Comparison of ENCODE assay signal across 18 cellular contexts in genomic region chr3:105832618-105833017, GRCh38. TPM values are rescaled to one million over a fixed set of nuclear protein-coding genes. Genes with fewer than 3 reads are reported as not detected.
DNase-seq lines count a peak whose midpoint lies in the region; ATAC-seq, FAIRE-seq and TF ChIP-seq lines count a peak whose summit lies in the region.
"Had no signal": no experiment of that assay in that cellular context is flagged by ENCODE, and none has a peak within 500 bp of the region (broad histone marks: within the 10 kb centered on the region; RNA-seq: fewer than 3 reads in every experiment).

No MANE protein-coding gene starts in this region.

- CTCF ChIA-PET in CD8-positive, alpha-beta T cell (lab: Charles Lee): no interaction called here
- CTCF ChIA-PET in activated CD8-positive, alpha-beta T cell treated with anti-CD3 and anti-CD28 coated beads for 36 hours (lab: Charles Lee): no interaction called here

- H3K9me3 ChIP-seq in CD8-positive, alpha-beta T cell (ENCODE audit: low read length): no peaks in the 10 kb centered on the region
- H3K9me3 ChIP-seq in small intestine (ENCODE audit: control insufficient read depth, low read depth) (no peaks in the 10 kb centered on the region), WERI-Rb-1 (ENCODE audit: severe bottlenecking) (no peaks in the 10 kb centered on the region)
- H3K9me3 ChIP-seq: esophagus muscularis mucosa had no signal

- H3K27me3 ChIP-seq in CD8-positive, alpha-beta T cell (ENCODE audit: insufficient read depth, low read length): no peaks in the 10 kb centered on the region
- H3K27me3 ChIP-seq in small intestine (ENCODE audit: control insufficient read depth in 2 of 2, insufficient read depth in 2 of 2, low read length in 2 of 2) (no peaks in the 10 kb centered on the region), WERI-Rb-1 (ENCODE audit: insufficient read depth, low read depth, severe bottlenecking) (no peaks in the 10 kb centered on the region)
- H3K27me3 ChIP-seq: cardiac muscle cell, esophagus muscularis mucosa had no signal

- no peak for DNase-seq in activated CD4-positive, CD25-positive, alpha-beta regulatory T cell treated with anti-CD3 and anti-CD28 coated beads, Interleukin-2, amount 50 U/mL, for 72 hours
- DNase-seq in CD8-positive, alpha-beta T cell: no peak
- DNase-seq in activated CD8-positive, alpha-beta T cell treated with anti-CD3 and anti-CD28 coated beads for 36 hours: peak; percentile 49
- DNase-seq in natural killer cell treated with Interleukin-12 subunit alpha and Interleukin-12 subunit beta and Interleukin-15 and Interleukin-18, amount 100 ng/mL, for 72 hours (ENCODE audit: low spot score): no peak
- DNase-seq in small intestine: no peak
- no peak for DNase-seq in WERI-Rb-1
- no peak for DNase-seq in D341Med (ENCODE audit: low spot score)
- DNase-seq: DMS53; HFFc6; NCI-H1048; NCI-H2081; NCI-H446 treated with DMSO at 0.1 percent for 48 hours; stimulated activated CD4-positive, alpha-beta T cell treated with anti-CD3 and anti-CD28 coated beads, Interleukin-2, amount 100 ng/mL, for 48 hours had no signal

- H3K36me3 ChIP-seq in CD8-positive, alpha-beta T cell (ENCODE audit: insufficient read depth, low read length): no peaks in the 10 kb centered on the region
- H3K36me3 ChIP-seq in small intestine (ENCODE audit: control insufficient read depth in 2 of 2, insufficient read depth in 2 of 2, low read length in 2 of 2) (peaks cover 0 to 1% of the 10 kb centered on the region in 2 donors), WERI-Rb-1 (no peaks in the 10 kb centered on the region)
- H3K36me3 ChIP-seq: cardiac muscle cell, esophagus muscularis mucosa had no signal

- peak overlapping the region; percentile 86 for H3K27ac Mint-ChIP-seq in CD8-positive, alpha-beta T cell
- H3K27ac Mint-ChIP-seq in activated CD8-positive, alpha-beta T cell treated with anti-CD3 and anti-CD28 coated beads for 36 hours: peak overlapping the region; percentile 96
- H3K27ac Mint-ChIP-seq in natural killer cell treated with Interleukin-12 subunit alpha and Interleukin-12 subunit beta and Interleukin-15 and Interleukin-18, amount 100 ng/mL, for 72 hours: peak overlapping the region; percentile 80 to 91
- H3K27ac Mint-ChIP-seq: HFFc6 had no signal

- H3K4me3 Mint-ChIP-seq in CD8-positive, alpha-beta T cell: peak overlapping the region; percentile 51
- peak overlapping the region; percentile 45 for H3K4me3 Mint-ChIP-seq in activated CD8-positive, alpha-beta T cell treated with anti-CD3 and anti-CD28 coated beads for 36 hours
- peak overlapping the region; percentile 84 for H3K4me3 Mint-ChIP-seq in natural killer cell treated with Interleukin-12 subunit alpha and Interleukin-12 subunit beta and Interleukin-15 and Interleukin-18, amount 100 ng/mL, for 72 hours
- H3K4me3 Mint-ChIP-seq: HFFc6 had no signal

- no peak overlapping the region for H3K4me3 ChIP-seq in CD8-positive, alpha-beta T cell (ENCODE audit: low read depth, low read length)
- H3K4me3 ChIP-seq in small intestine (ENCODE audit: low read depth in 1 of 2, low read length in 2 of 2) (no peak overlapping the region), WERI-Rb-1 (ENCODE audit: low read depth, low read length) (no peak overlapping the region)
- H3K4me3 ChIP-seq: cardiac muscle cell, esophagus muscularis mucosa had no signal

- intact Hi-C loops in CD8-positive, alpha-beta T cell (cut with DNase I, micrococcal nuclease): loop anchor here in 1 of 2 experiments (5.0 kb wide), 1 partner anchor 35 kb away; the partner anchor contains the start of gene CBLB
- intact Hi-C loops in activated CD8-positive, alpha-beta T cell treated with anti-CD3 and anti-CD28 coated beads for 36 hours (cut with micrococcal nuclease): no loop called here

- H3K4me1 ChIP-seq in CD8-positive, alpha-beta T cell (ENCODE audit: insufficient read depth, low read length): peaks cover 74% of the 10 kb centered on the region
- H3K4me1 ChIP-seq in small intestine (ENCODE audit: control insufficient read depth in 2 of 2, insufficient read depth in 1 of 2, low read depth in 1 of 2, low read length in 1 of 2): peaks cover 2 to 7% of the 10 kb centered on the region in 2 donors
- H3K4me1 ChIP-seq: parathyroid adenoma had no signal

- POLR2A ChIA-PET in CD8-positive, alpha-beta T cell (lab: Charles Lee): no interaction called here
- POLR2A ChIA-PET in activated CD8-positive, alpha-beta T cell treated with anti-CD3 and anti-CD28 coated beads for 36 hours (lab: Charles Lee): interaction anchor here (2.6 kb wide), 1 partner anchor 31 kb away, joined by 9 read pairs; no protein-coding TSS in a partner anchor

- H3K4me1 Mint-ChIP-seq in CD8-positive, alpha-beta T cell (ENCODE audit: low read depth): peaks cover 82% of the 10 kb centered on the region
- H3K4me1 Mint-ChIP-seq in activated CD8-positive, alpha-beta T cell treated with anti-CD3 and anti-CD28 coated beads for 36 hours (ENCODE audit: low read depth): peaks cover 84% of the 10 kb centered on the region
- peaks cover 66 to 84% of the 10 kb centered on the region in 2 donors for H3K4me1 Mint-ChIP-seq in natural killer cell treated with Interleukin-12 subunit alpha and Interleukin-12 subunit beta and Interleukin-15 and Interleukin-18, amount 100 ng/mL, for 72 hours (ENCODE audit: low read depth in 2 of 2)

- no peaks in the 10 kb centered on the region for H3K27me3 Mint-ChIP-seq in CD8-positive, alpha-beta T cell (ENCODE audit: low read depth)
- H3K27me3 Mint-ChIP-seq in activated CD8-positive, alpha-beta T cell treated with anti-CD3 and anti-CD28 coated beads for 36 hours: no peaks in the 10 kb centered on the region
- H3K27me3 Mint-ChIP-seq in natural killer cell treated with Interleukin-12 subunit alpha and Interleukin-12 subunit beta and Interleukin-15 and Interleukin-18, amount 100 ng/mL, for 72 hours: no peaks in the 10 kb centered on the region

- 60 to 72% (median 64%) methylated on average over 4 of the region's 4 CpGs for WGBS in small intestine, 3 donors

- H3K27ac ChIP-seq in CD8-positive, alpha-beta T cell (ENCODE audit: low read depth, low read length): no peak overlapping the region
- no peak overlapping the region for H3K27ac ChIP-seq in small intestine (ENCODE audit: low read depth in 1 of 2, low read length in 1 of 2)
- H3K27ac ChIP-seq in WERI-Rb-1: no peak overlapping the region
- H3K27ac ChIP-seq: 22Rv1, cardiac muscle cell, esophagus muscularis mucosa, parathyroid adenoma had no signal

- no peaks in the 10 kb centered on the region for H3K9me3 Mint-ChIP-seq in CD8-positive, alpha-beta T cell
- H3K9me3 Mint-ChIP-seq in activated CD8-positive, alpha-beta T cell treated with anti-CD3 and anti-CD28 coated beads for 36 hours: no peaks in the 10 kb centered on the region
- H3K9me3 Mint-ChIP-seq in natural killer cell treated with Interleukin-12 subunit alpha and Interleukin-12 subunit beta and Interleukin-15 and Interleukin-18, amount 100 ng/mL, for 72 hours: no peaks in the 10 kb centered on the region
- H3K9me3 Mint-ChIP-seq: HFFc6 had no signal

- TF ChIP-seq CTCF in CD8-positive, alpha-beta T cell (IDR thresholded peaks at IDR 0.05): no peak
- no peak for TF ChIP-seq CTCF in activated CD8-positive, alpha-beta T cell treated with anti-CD3 and anti-CD28 coated beads for 36 hours (IDR thresholded peaks at IDR 0.05)
- TF ChIP-seq CTCF in WERI-Rb-1 (IDR thresholded peaks at IDR 0.05; ENCODE audit: low read depth, low read length): no peak

- peaks cover 50% of the 10 kb centered on the region for H3K36me3 Mint-ChIP-seq in CD8-positive, alpha-beta T cell
- H3K36me3 Mint-ChIP-seq in activated CD8-positive, alpha-beta T cell treated with anti-CD3 and anti-CD28 coated beads for 36 hours (ENCODE audit: low read depth): peaks cover 65% of the 10 kb centered on the region
- H3K36me3 Mint-ChIP-seq in natural killer cell treated with Interleukin-12 subunit alpha and Interleukin-12 subunit beta and Interleukin-15 and Interleukin-18, amount 100 ng/mL, for 72 hours: peaks cover 21% of the 10 kb centered on the region

- ATAC-seq in activated CD4-positive, CD25-positive, alpha-beta regulatory T cell treated with anti-CD3 and anti-CD28 coated beads, Interleukin-2, amount 50 U/mL, for 24 hours: peak; percentile 27 to 43
- no peak for ATAC-seq in CD8-positive, alpha-beta T cell
- peak; percentile 60 for ATAC-seq in activated CD8-positive, alpha-beta T cell treated with anti-CD3 and anti-CD28 coated beads for 36 hours
- peak in 1 of 2 donors; percentile 37 for ATAC-seq in natural killer cell treated with Interleukin-12 subunit alpha and Interleukin-12 subunit beta and Interleukin-15 and Interleukin-18, amount 100 ng/mL, for 72 hours

- FAIRE-seq in small intestine (lab: Jason Lieb, UNC): no peak

RNA-seq across cellular contexts. Expression of gene CBLB, which starts 36.2 kb away (rescaled TPM):
- 100 to 1,000 TPM; 133 to 140 TPM for total RNA-seq in CD8-positive, alpha-beta T cell
- total RNA-seq in activated CD8-positive, alpha-beta T cell treated with anti-CD3 and anti-CD28 coated beads for 36 hours: 100 to 1,000 TPM; 104 to 113 TPM
- total RNA-seq in natural killer cell treated with Interleukin-12 subunit alpha and Interleukin-12 subunit beta and Interleukin-15 and Interleukin-18, amount 100 ng/mL, for 72 hours: 10 to 100 TPM; 70.8 to 78.3 TPM
- polyA plus RNA-seq in small intestine: 10 to 100 TPM in 1 of 3 donors, 1 to 10 TPM in 2; 8.8 to 16.3 (median 9.5) TPM
